Comparison of ENCODE assay signal across 1 cellular context in the genomic region with DNA sequence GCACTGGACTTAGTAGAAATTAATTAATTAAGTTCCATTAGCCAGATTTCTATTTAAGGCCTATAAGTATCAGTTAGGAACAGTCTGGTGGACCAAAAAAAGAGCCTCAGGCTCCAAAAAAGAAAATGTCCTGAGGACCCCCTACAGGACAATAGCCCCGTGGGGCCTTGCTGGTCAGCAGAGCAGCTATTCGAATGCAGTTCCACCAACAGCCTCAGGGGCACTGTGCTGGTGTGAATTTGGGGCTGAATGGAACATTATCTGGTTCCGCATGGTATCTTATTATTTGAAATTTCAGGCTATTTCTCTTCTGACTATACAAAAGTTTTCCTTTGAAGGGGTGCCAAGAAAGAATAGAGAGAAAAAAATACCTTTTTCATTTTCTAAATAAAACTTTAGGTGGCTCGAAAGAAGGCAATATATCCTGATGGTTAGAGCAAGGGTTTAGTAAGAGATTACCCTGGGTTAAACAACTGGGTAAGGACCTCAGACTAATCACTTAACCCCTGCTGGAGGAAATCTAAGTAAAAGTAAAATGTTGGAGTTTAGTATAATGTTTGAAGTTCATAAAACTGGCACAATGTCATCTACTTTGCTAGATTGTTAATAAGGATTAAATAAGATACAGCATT.
TF ChIP-seq lines count a peak whose summit lies in the region.

No MANE protein-coding gene starts in this region.

TF ChIP-seq in liver, 16 proteins besides CTCF, POLR2A, EP300 and RAD21 (continued from another document):
- TF ChIP-seq REST (IDR thresholded peaks at IDR 0.05) (no peak), GABPA (IDR thresholded peaks at IDR 0.05 in 1 of 2, conservative IDR thresholded peaks at IDR 0.05 in 1 of 2) (no peak), ATF3 (IDR thresholded peaks at IDR 0.05) (no peak), EGR1 (IDR thresholded peaks at IDR 0.05; ENCODE audit: low read depth in 2 of 2) (no peak)
